ENCODE assay signal across 19 cellular contexts in the genomic region with DNA sequence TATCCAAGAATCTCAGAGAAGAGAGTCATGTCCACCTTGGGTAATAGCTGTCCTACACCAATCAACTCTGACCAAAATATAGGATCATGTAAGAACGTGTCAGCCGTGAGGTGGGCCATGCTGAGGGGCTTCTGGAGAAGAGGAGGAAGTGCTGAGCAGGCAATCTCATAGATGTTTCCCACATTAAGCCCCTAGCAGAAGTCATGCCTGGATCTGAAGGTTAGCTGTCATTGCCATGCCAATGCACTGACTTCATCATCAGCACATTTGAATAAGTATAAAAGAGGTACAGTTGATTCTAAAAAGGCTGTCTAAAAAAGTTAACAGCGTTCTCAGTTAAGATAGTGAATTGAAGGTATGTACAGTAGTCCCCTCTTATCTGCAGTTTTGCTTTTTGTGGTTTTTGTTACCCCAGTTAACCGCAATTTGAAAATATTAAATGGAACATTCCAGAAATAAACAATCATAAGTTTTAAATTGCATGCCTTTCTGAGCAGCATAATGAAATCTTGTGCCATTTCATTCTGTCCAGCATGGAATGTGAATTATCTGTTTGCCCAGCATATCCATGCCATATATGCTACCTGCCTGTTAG.
A peak's percentile ranks its signal among the peaks of the same experiment; 100 is the strongest.
DNase-seq lines count a peak whose midpoint lies in the region; ATAC-seq and TF ChIP-seq lines count a peak whose summit lies in the region.
"Had no signal": no experiment of that assay in that cellular context is flagged by ENCODE, and none has a peak within 500 bp of the region (broad histone marks: within the 10 kb centered on the region; RNA-seq: fewer than 3 reads in every experiment).

No MANE protein-coding gene starts in this region.

- no peaks in the 10 kb centered on the region for H4K20me1 ChIP-seq in GM23338 (replicated peaks; ENCODE audit: insufficient read depth)

- H3K27me3 Mint-ChIP-seq in endodermal cell (ENCODE audit: insufficient read depth) (peaks cover 37% of the 10 kb centered on the region), GM23338 (ENCODE audit: insufficient read depth, low read depth, poor library complexity) (peaks cover 6% of the 10 kb centered on the region)

- no peak overlapping the region for H3K27ac ChIP-seq in endodermal cell (ENCODE audit: low read depth, low read length)
- no peak overlapping the region for H3K27ac ChIP-seq in ascending aorta
- H3K27ac ChIP-seq in GM23338 (ENCODE audit: low read depth): no peak overlapping the region
- H3K27ac ChIP-seq: C4-2B, SJCRH30 had no signal

- 88% methylated on average over 4 of the region's 4 CpGs; no CpG with 5 or more reads in 1 of the 2 experiments for WGBS in endodermal cell (ENCODE audit: insufficient coverage in 1 of 2, insufficient read length in 1 of 2), 2 experiments

- H2AFZ ChIP-seq in GM23338: no peak overlapping the region

- H3K4me3 ChIP-seq in endodermal cell (ENCODE audit: low read length) (no peak overlapping the region), ascending aorta (no peak overlapping the region), GM23338 (no peak overlapping the region)
- H3K4me3 ChIP-seq: HAP-1, SJCRH30 had no signal

- intact Hi-C loops in ascending aorta (cut with DNase I): no loop called here

- H3K4me2 ChIP-seq in GM23338: no peak overlapping the region

- no peaks in the 10 kb centered on the region for H3K9me3 Mint-ChIP-seq in endodermal cell
- no peaks in the 10 kb centered on the region for H3K9me3 Mint-ChIP-seq in GM23338

- peak; percentile 3 for TF ChIP-seq CTCF in endodermal cell (conservative IDR thresholded peaks at IDR 0.05)
- TF ChIP-seq CTCF in ascending aorta (IDR thresholded peaks at IDR 0.05): no peak
- TF ChIP-seq CTCF in GM23338 (conservative IDR thresholded peaks at IDR 0.05; ENCODE audit: low read depth in 2 of 2): no peak

- H3K9ac ChIP-seq in endodermal cell (ENCODE audit: extremely low read depth, low read length, poor library complexity, severe bottlenecking): no peak overlapping the region

- H3K4me3 Mint-ChIP-seq in endodermal cell (no peak overlapping the region), GM23338 (no peak overlapping the region)

- H3K36me3 ChIP-seq in endodermal cell (ENCODE audit: control insufficient read depth, insufficient read depth, low read length) (no peaks in the 10 kb centered on the region), ascending aorta (no peaks in the 10 kb centered on the region), GM23338 (ENCODE audit: insufficient read depth) (no peaks in the 10 kb centered on the region)
- H3K36me3 ChIP-seq: HAP-1, SJCRH30 had no signal

- H3K4me1 ChIP-seq in endodermal cell (ENCODE audit: control insufficient read depth, insufficient read depth, low read length) (no peaks in the 10 kb centered on the region), ascending aorta (no peaks in the 10 kb centered on the region), GM23338 (ENCODE audit: insufficient read depth) (peaks cover 12% of the 10 kb centered on the region)

- H3K79me2 ChIP-seq in GM23338 (replicated peaks; ENCODE audit: insufficient read depth): no peaks in the 10 kb centered on the region

- H3K9me2 ChIP-seq in GM23338 (ENCODE audit: insufficient read depth): no peaks in the 10 kb centered on the region

- no peaks in the 10 kb centered on the region for H3F3A ChIP-seq in GM23338 (replicated peaks; ENCODE audit: low read depth)

- H3K27me3 ChIP-seq in endodermal cell (ENCODE audit: control insufficient read depth, insufficient read depth, low read length, poor library complexity, severe bottlenecking) (peaks cover 21% of the 10 kb centered on the region), ascending aorta (no peaks in the 10 kb centered on the region), GM23338 (ENCODE audit: insufficient read depth) (peaks cover 32% of the 10 kb centered on the region)
- H3K27me3 ChIP-seq: SJCRH30 had no signal

- H3K27ac Mint-ChIP-seq in endodermal cell (no peak overlapping the region), GM23338 (no peak overlapping the region)

- no peaks in the 10 kb centered on the region for H3K9me3 ChIP-seq in endodermal cell (ENCODE audit: control insufficient read depth, low read length)
- H3K9me3 ChIP-seq in ascending aorta: no peaks in the 10 kb centered on the region
- H3K9me3 ChIP-seq: HAP-1, SJCRH30 had no signal

- no peak for ATAC-seq in GM23338
- ATAC-seq: Panc1 had no signal

- no peaks in the 10 kb centered on the region for H3K36me3 Mint-ChIP-seq in endodermal cell (ENCODE audit: low read depth)
- H3K36me3 Mint-ChIP-seq in GM23338 (ENCODE audit: low read depth): no peaks in the 10 kb centered on the region

- DNase-seq in EH (ENCODE audit: low read depth) (peak; percentile 11), NCI-H226 (peak; percentile 61), endodermal cell (no peak), non-pigmented ciliary epithelial cell (ENCODE audit: low read depth) (peak; percentile 30), ascending aorta (ENCODE audit: low spot score in 2 of 2) (no peak), GM23338 (ENCODE audit: low spot score) (no peak)
- DNase-seq in activated CD4-positive, alpha-beta T cell treated with anti-CD3 and anti-CD28 coated beads for 48 hours: no peak
- DNase-seq: ACHN, AML-193, DMS79, NCI-H1092 treated with DMSO at 0.1 percent for 48 hours, NCI-H146, NCI-H2029 treated with DMSO at 0.1 percent for 48 hours, NCI-H2171, NCI-H446, SJCRH30 had no signal

- peaks cover 20% of the 10 kb centered on the region for H3K4me1 Mint-ChIP-seq in endodermal cell
- peaks cover 15% of the 10 kb centered on the region for H3K4me1 Mint-ChIP-seq in GM23338

TF ChIP-seq in GM23338, 12 proteins besides CTCF, POLR2A, EP300 and RAD21 (continues in another document):
- no peak for TF ChIP-seq ZNF114 (CRISPR knock-in tag; IDR thresholded peaks at IDR 0.05)
- TF ChIP-seq ETS1 (IDR thresholded peaks at IDR 0.05): no peak
- no peak for TF ChIP-seq POLR2AphosphoS5 (IDR thresholded peaks at IDR 0.05; ENCODE audit: low read depth)
- TF ChIP-seq, protein P1, sequence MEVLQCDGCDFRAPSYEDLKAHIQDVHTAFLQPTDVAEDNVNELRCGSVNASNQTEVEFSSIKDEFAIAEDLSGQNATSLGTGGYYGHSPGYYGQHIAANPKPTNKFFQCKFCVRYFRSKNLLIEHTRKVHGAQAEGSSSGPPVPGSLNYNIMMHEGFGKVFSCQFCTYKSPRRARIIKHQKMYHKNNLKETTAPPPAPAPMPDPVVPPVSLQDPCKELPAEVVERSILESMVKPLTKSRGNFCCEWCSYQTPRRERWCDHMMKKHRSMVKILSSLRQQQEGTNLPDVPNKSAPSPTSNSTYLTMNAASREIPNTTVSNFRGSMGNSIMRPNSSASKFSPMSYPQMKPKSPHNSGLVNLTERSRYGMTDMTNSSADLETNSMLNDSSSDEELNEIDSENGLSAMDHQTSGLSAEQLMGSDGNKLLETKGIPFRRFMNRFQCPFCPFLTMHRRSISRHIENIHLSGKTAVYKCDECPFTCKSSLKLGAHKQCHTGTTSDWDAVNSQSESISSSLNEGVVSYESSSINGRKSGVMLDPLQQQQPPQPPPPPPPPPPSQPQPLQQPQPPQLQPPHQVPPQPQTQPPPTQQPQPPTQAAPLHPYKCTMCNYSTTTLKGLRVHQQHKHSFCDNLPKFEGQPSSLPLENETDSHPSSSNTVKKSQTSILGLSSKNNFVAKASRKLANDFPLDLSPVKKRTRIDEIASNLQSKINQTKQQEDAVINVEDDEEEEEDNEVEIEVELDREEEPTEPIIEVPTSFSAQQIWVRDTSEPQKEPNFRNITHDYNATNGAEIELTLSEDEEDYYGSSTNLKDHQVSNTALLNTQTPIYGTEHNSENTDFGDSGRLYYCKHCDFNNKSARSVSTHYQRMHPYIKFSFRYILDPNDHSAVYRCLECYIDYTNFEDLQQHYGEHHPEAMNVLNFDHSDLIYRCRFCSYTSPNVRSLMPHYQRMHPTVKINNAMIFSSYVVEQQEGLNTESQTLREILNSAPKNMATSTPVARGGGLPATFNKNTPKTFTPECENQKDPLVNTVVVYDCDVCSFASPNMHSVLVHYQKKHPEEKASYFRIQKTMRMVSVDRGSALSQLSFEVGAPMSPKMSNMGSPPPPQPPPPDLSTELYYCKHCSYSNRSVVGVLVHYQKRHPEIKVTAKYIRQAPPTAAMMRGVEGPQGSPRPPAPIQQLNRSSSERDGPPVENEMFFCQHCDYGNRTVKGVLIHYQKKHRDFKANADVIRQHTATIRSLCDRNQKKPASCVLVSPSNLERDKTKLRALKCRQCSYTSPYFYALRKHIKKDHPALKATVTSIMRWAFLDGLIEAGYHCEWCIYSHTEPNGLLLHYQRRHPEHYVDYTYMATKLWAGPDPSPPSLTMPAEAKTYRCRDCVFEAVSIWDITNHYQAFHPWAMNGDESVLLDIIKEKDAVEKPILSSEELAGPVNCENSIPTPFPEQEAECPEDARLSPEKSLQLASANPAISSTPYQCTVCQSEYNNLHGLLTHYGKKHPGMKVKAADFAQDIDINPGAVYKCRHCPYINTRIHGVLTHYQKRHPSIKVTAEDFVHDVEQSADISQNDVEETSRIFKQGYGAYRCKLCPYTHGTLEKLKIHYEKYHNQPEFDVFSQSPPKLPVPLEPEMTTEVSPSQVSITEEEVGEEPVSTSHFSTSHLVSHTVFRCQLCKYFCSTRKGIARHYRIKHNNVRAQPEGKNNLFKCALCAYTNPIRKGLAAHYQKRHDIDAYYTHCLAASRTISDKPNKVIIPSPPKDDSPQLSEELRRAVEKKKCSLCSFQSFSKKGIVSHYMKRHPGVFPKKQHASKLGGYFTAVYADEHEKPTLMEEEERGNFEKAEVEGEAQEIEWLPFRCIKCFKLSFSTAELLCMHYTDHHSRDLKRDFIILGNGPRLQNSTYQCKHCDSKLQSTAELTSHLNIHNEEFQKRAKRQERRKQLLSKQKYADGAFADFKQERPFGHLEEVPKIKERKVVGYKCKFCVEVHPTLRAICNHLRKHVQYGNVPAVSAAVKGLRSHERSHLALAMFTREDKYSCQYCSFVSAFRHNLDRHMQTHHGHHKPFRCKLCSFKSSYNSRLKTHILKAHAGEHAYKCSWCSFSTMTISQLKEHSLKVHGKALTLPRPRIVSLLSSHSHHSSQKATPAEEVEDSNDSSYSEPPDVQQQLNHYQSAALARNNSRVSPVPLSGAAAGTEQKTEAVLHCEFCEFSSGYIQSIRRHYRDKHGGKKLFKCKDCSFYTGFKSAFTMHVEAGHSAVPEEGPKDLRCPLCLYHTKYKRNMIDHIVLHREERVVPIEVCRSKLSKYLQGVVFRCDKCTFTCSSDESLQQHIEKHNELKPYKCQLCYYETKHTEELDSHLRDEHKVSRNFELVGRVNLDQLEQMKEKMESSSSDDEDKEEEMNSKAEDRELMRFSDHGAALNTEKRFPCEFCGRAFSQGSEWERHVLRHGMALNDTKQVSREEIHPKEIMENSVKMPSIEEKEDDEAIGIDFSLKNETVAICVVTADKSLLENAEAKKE (CRISPR knock-in tag; IDR thresholded peaks at IDR 0.05): no peak

Comparison
In these comparisons a context has a peak if more than half of its experiments do, and no peak if none do; other contexts are left out.
1. DNase-seq: peak in EH (single experiment), NCI-H226 (single experiment) and non-pigmented ciliary epithelial cell (single experiment); none in endodermal cell (single experiment), ascending aorta (0 of 2), GM23338 (single experiment) and activated CD4-positive, alpha-beta T cell treated with anti-CD3 and anti-CD28 coated beads for 48 hours (single experiment).